ENCODE assay signal across 8 cellular contexts in genomic region chr19:2427323-2428026, GRCh38. TPM values are rescaled to one million over a fixed set of nuclear protein-coding genes. Genes with fewer than 3 reads are reported as not detected.
DNase-seq lines count a peak whose midpoint lies in the region; ATAC-seq and TF ChIP-seq lines count a peak whose summit lies in the region.

Gene TIMM13 (minus strand): TSS chr19:2427586. CDS start chr19:2427533, 53 bp downstream.

- POLR2A ChIA-PET in IMR-90 (lab: Charles Lee; ENCODE audit: unreplicated experiment) (interaction anchor here (0.6 kb wide), 1 partner anchor 36 kb away, joined by 8 read pairs; no protein-coding TSS in a partner anchor), OCI-LY7 (lab: Charles Lee) (interaction anchor here (0.6 to 1.5 kb wide), 3 partner anchors 26 to 280 kb away, joined by 3 to 9 read pairs (median 4); no protein-coding TSS in a partner anchor)

- peak within 1 kb of the TSS; percentile 96 for H3K4me2 ChIP-seq in IMR-90 (ENCODE audit: low read depth, low read length)
- H3K4me2 ChIP-seq in OCI-LY7 (ENCODE audit: low read length), result peak within 1 kb of the TSS; percentile 89

- peak within 1 kb of the TSS; percentile 94 for H3K27ac Mint-ChIP-seq in endothelial cell (ENCODE audit: unreplicated experiment)

- H3K4me3 Mint-ChIP-seq in endothelial cell (ENCODE audit: unreplicated experiment), result peak within 1 kb of the TSS; percentile 96

- peak within 1 kb of the TSS; percentile 100 for H2AK9ac ChIP-seq in IMR-90 (replicated peaks; ENCODE audit: low read depth, low read length, poor library complexity)

- 2% methylated on average over 29 of the region's 84 CpGs; no CpG with 5 or more reads in 1 of the 2 experiments for WGBS in IMR-90 (ENCODE audit: extremely low coverage in 2 of 2, insufficient read length in 1 of 2), 2 experiments

- intact Hi-C loops in IMR-90 (cut with micrococcal nuclease) (loop anchor here (1.0 kb wide), 1 partner anchor 184 kb away; no protein-coding TSS in a partner anchor), OCI-LY7 (cut with micrococcal nuclease; ENCODE audit: unreplicated experiment) (loop anchor here (1.0 kb wide), 1 partner anchor 48 kb away; no protein-coding TSS in a partner anchor)

- H4K8ac ChIP-seq in IMR-90 (ENCODE audit: low read depth in 2 of 2, low read length in 2 of 2), result peak within 1 kb of the TSS; percentile 75 to 100

- peaks cover 12% of the 10 kb centered on the region for H3K4me1 ChIP-seq in IMR-90 (ENCODE audit: control insufficient read depth, insufficient read depth, low read length)
- H3K4me1 ChIP-seq in OCI-LY7 (ENCODE audit: insufficient read depth, low read length, poor library complexity, severe bottlenecking), result peaks cover 21% of the 10 kb centered on the region

- H3K18ac ChIP-seq in IMR-90 (ENCODE audit: low read depth, low read length), result peak within 1 kb of the TSS; percentile 90

- peak within 1 kb of the TSS; percentile 62; the same call in 1 of the 2 replicates for H2BK20ac ChIP-seq in IMR-90 (ENCODE audit: low read depth, low read length)

- H3K56ac ChIP-seq in IMR-90 (ENCODE audit: extremely low read depth, insufficient read depth, low read length), result peak within 1 kb of the TSS; percentile 94

- peaks cover 15% of the 10 kb centered on the region for H3K36me3 Mint-ChIP-seq in endothelial cell (ENCODE audit: low read depth, unreplicated experiment)

- CTCF ChIA-PET in IMR-90 (lab: Yijun Ruan, JAX) (interaction anchor here (1.0 kb wide), 1 partner anchor 184 kb away, joined by 6 read pairs; no protein-coding TSS in a partner anchor), OCI-LY7 (lab: Charles Lee; ENCODE audit: unreplicated experiment) (no interaction called here)

- H3K79me2 ChIP-seq in OCI-LY7 (ENCODE audit: insufficient read depth, low read depth, low read length), result peaks cover 21% of the 10 kb centered on the region

- DNase-seq in DMS 273 (lab: John Stamatoyannopoulos, UW; ENCODE audit: unreplicated experiment) (peak; percentile 99), IMR-90 (peak; percentile 95), OCI-LY7 (ENCODE audit: low spot score) (peak; percentile 99), endothelial cell (ENCODE audit: low spot score) (peak; percentile 95), midbrain (lab: John Stamatoyannopoulos, UW) (peak; percentile 97)
- DNase-seq in activated CD8-positive, alpha-beta memory T cell treated with anti-CD3 and anti-CD28 coated beads, Interleukin-2, amount 50 U/mL, for 48 hours, result peak; percentile 99
- peak; percentile 93 to 96 for DNase-seq in stimulated activated CD8-positive, alpha-beta memory T cell treated with anti-CD3 and anti-CD28 coated beads, Interleukin-15, amount 100 ng/mL, for 48 hours (ENCODE audit: low read depth in 2 of 2)

- H2AK5ac ChIP-seq in IMR-90 (ENCODE audit: low read depth, low read length), result peak within 1 kb of the TSS; percentile 92

- peaks cover 10% of the 10 kb centered on the region for H3K4me1 Mint-ChIP-seq in endothelial cell (ENCODE audit: unreplicated experiment)

- H3K4me3 ChIP-seq in IMR-90 (ENCODE audit: insufficient read depth, low read depth, low read length) (peak within 1 kb of the TSS; percentile 68), OCI-LY7 (ENCODE audit: low read depth, low read length, poor library complexity, severe bottlenecking) (peak within 1 kb of the TSS; percentile 99)

- H3K9me3 Mint-ChIP-seq in endothelial cell (ENCODE audit: unreplicated experiment), result no peaks in the 10 kb centered on the region

- H3K9me2 ChIP-seq in OCI-LY7 (ENCODE audit: insufficient read depth, low read length), result no peaks in the 10 kb centered on the region

- H4K20me1 ChIP-seq in IMR-90 (ENCODE audit: insufficient read depth, low read length), result peaks cover 33% of the 10 kb centered on the region
- 0 out of 2 replicates have a peak, but pooled peaks cover 8% of the 10 kb centered on the region for H4K20me1 ChIP-seq in OCI-LY7 (ENCODE audit: insufficient read depth, low read length)

- dilution Hi-C loops in IMR-90 (cut with HindIII; ENCODE audit: low sequenced_read_pairs, unreplicated experiment), result no loop called here

- peak within 1 kb of the TSS; percentile 94 for H3K9ac ChIP-seq in IMR-90 (ENCODE audit: low read depth, low read length)

- H4K91ac ChIP-seq in IMR-90 (ENCODE audit: insufficient read depth, low read depth, low read length), result peak within 1 kb of the TSS; percentile 98

- ATAC-seq in GM21528 (IDR thresholded peaks at IDR 0.05; ENCODE audit: low FRiP score, unreplicated experiment) (peak; percentile 72), IMR-90 (ENCODE audit: low read depth) (peak; percentile 88)

- peak within 1 kb of the TSS; percentile 88 for H4K5ac ChIP-seq in IMR-90 (ENCODE audit: low read depth, low read length)

- H3K4ac ChIP-seq in IMR-90 (ENCODE audit: low read depth, low read length), result peak within 1 kb of the TSS; percentile 99

- H3K27me3 Mint-ChIP-seq in endothelial cell (ENCODE audit: unreplicated experiment), result peaks cover 9% of the 10 kb centered on the region

- peak within 1 kb of the TSS; percentile 99 for H3K14ac ChIP-seq in IMR-90 (replicated peaks; ENCODE audit: low read depth, low read length)

- H2BK120ac ChIP-seq in IMR-90 (ENCODE audit: low read depth, low read length), result peak within 1 kb of the TSS; percentile 96

- peak; percentile 64 for TF ChIP-seq POLR2A in IMR-90 (IDR thresholded peaks at IDR 0.05; ENCODE audit: low read depth, low read length)

- H3K36me3 ChIP-seq in IMR-90 (ENCODE audit: control insufficient read depth, insufficient read depth, low read length), result peaks cover 18% of the 10 kb centered on the region; the same call in 1 of the 2 replicates
- peaks cover 66% of the 10 kb centered on the region for H3K36me3 ChIP-seq in OCI-LY7 (ENCODE audit: insufficient read depth, low read length)

- peak within 1 kb of the TSS; percentile 97 for H2BK5ac ChIP-seq in IMR-90 (ENCODE audit: low read depth, low read length, poor library complexity, severe bottlenecking)

- BruUV-seq in IMR-90 (replicated peaks; lab: Mats Ljungman, UMichigan), result no TSS peak
- no TSS peak for BruUV-seq in OCI-LY7 (replicated peaks; lab: Mats Ljungman, UMichigan)

- peak within 1 kb of the TSS; percentile 96 for H3K23ac ChIP-seq in IMR-90 (ENCODE audit: low read depth, low read length)

- no peak for TF ChIP-seq CTCF in IMR-90 (conservative IDR thresholded peaks at IDR 0.05; ENCODE audit: low read depth, low read length)
- TF ChIP-seq CTCF in OCI-LY7 (conservative IDR thresholded peaks at IDR 0.05; ENCODE audit: low read length), result no peak
- TF ChIP-seq CTCF in endothelial cell (IDR thresholded peaks at IDR 0.05; ENCODE audit: unreplicated experiment), result no peak

- no peaks in the 10 kb centered on the region for H3K27me3 ChIP-seq in IMR-90 (ENCODE audit: control insufficient read depth, insufficient read depth, low read length)

- no peaks in the 10 kb centered on the region; the same call in 1 of the 2 replicates for H3K9me1 ChIP-seq in IMR-90 (ENCODE audit: insufficient read depth, low read length)

- H3K9me3 ChIP-seq in IMR-90 (ENCODE audit: control insufficient read depth, insufficient read depth, low read length), result no peaks in the 10 kb centered on the region
- no peaks in the 10 kb centered on the region for H3K9me3 ChIP-seq in OCI-LY7 (ENCODE audit: low read length)

- H2BK15ac ChIP-seq in IMR-90 (ENCODE audit: low read depth, low read length), result peak within 1 kb of the TSS; percentile 88; the same call in 1 of the 3 replicates

- in situ Hi-C loops in IMR-90 (cut with MboI; ENCODE audit: low sequenced_read_pairs), result no loop called here

- peak within 1 kb of the TSS; percentile 100 for H2AFZ ChIP-seq in IMR-90 (replicated peaks; ENCODE audit: low read length, poor library complexity)
- H2AFZ ChIP-seq in OCI-LY7 (ENCODE audit: low read length), result peak within 1 kb of the TSS; percentile 76

- H3K27ac ChIP-seq in IMR-90 (ENCODE audit: insufficient read depth, low read length), result peak within 1 kb of the TSS; percentile 97
- H3K27ac ChIP-seq in OCI-LY7 (ENCODE audit: low read depth, low read length, poor library complexity, severe bottlenecking), result peak within 1 kb of the TSS; percentile 75

- TF ChIP-seq RAD21 in IMR-90 (IDR thresholded peaks at IDR 0.05; ENCODE audit: low read length), result no peak

- H3K79me1 ChIP-seq in IMR-90 (ENCODE audit: low read depth in 1 of 2, low read length in 2 of 2), result peaks cover 17 to 57% of the 10 kb centered on the region in 2 experiments; a peak in 3 of 4 replicates

TF ChIP-seq in IMR-90, 13 proteins besides CTCF, POLR2A, EP300 and RAD21 (continues in another document):
- no peak for TF ChIP-seq MAFK (IDR thresholded peaks at IDR 0.05; ENCODE audit: low read depth, low read length)
- no peak for TF ChIP-seq RCOR1 (IDR thresholded peaks at IDR 0.05; ENCODE audit: insufficient replicate concordance, low read length)
- no peak for TF ChIP-seq CHD1 (IDR thresholded peaks at IDR 0.05; ENCODE audit: low read depth, low read length)
- no peak for TF ChIP-seq FOS (IDR thresholded peaks at IDR 0.05; ENCODE audit: low read depth, low read length)
- TF ChIP-seq MAZ (IDR thresholded peaks at IDR 0.05; ENCODE audit: borderline replicate concordance, low read depth, low read length), result peak; percentile 12; the same call in 1 of the 2 replicates
- TF ChIP-seq MXI1 (IDR thresholded peaks at IDR 0.05; ENCODE audit: borderline replicate concordance, low read depth, low read length), result peak; percentile 72; the same call in 1 of the 2 replicates
- TF ChIP-seq RFX5 (IDR thresholded peaks at IDR 0.05; ENCODE audit: low read depth, low read length), result peak; percentile 39; the same call in 1 of the 2 replicates
- TF ChIP-seq, protein P1, sequence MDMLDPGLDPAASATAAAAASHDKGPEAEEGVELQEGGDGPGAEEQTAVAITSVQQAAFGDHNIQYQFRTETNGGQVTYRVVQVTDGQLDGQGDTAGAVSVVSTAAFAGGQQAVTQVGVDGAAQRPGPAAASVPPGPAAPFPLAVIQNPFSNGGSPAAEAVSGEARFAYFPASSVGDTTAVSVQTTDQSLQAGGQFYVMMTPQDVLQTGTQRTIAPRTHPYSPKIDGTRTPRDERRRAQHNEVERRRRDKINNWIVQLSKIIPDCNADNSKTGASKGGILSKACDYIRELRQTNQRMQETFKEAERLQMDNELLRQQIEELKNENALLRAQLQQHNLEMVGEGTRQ (IDR thresholded peaks at IDR 0.05; ENCODE audit: low read depth, low read length), result peak; percentile 99
- TF ChIP-seq CEBPB (IDR thresholded peaks at IDR 0.05; ENCODE audit: low read depth, low read length), result peak; percentile 98
- TF ChIP-seq SMC3 (IDR thresholded peaks at IDR 0.05; ENCODE audit: low read depth, low read length), result no peak
- peak; percentile 81 for TF ChIP-seq BHLHE40 (IDR thresholded peaks at IDR 0.05; ENCODE audit: low read depth, low read length)
- no peak for TF ChIP-seq NFE2L2 (IDR thresholded peaks at IDR 0.05; ENCODE audit: low read depth, low read length)

RNA-seq across cellular contexts. Expression of gene TIMM13, which starts in this region (rescaled TPM):
- total RNA-seq in IMR-90 (2012; rRNA removed) (21.0 and 29.2 TPM in 2 replicates), OCI-LY7 (2022) (95.3 and 120 TPM in 2 replicates), endothelial cell (ENCODE audit: unreplicated experiment) (117 TPM)
- 62.3 and 93.7 TPM in 2 replicates for polyA plus RNA-seq in IMR-90 (2012; rRNA removed)
- polyA plus RNA-seq in IMR-90 (2012; cell fraction: cytosol; rRNA removed), result 73.2 and 85.8 TPM in 2 replicates
- polyA plus RNA-seq in IMR-90 (2012; cell fraction: nucleus; rRNA removed; ENCODE audit: low replicate concordance), result 30.1 and 56.4 TPM in 2 replicates
- total RNA-seq in OCI-LY7 (2014; rRNA removed; shearing (Covaris generic)), result 55.4 and 60.0 TPM in 2 replicates

Comparison
In these comparisons a context has a peak if more than half of its experiments do, and no peak if none do; other contexts are left out.
1. Peak in every context shown above with its lines: DNase-seq, ATAC-seq, H3K4me3 ChIP-seq and H3K27ac ChIP-seq.